2 cellular contexts compared by ENCODE assay signal in genomic region chr1:83818916-83819315, GRCh38.
TF ChIP-seq lines count a peak whose summit lies in the region.

No MANE protein-coding gene starts in this region.

TF ChIP-seq in K562, 482 proteins besides CTCF, POLR2A, EP300 and RAD21 (continued from another document):
- no peak for TF ChIP-seq NR2C2 (CRISPR knock-in tag; IDR thresholded peaks at IDR 0.05)
- peak; percentile 62 for TF ChIP-seq NR2C2 (tag; IDR thresholded peaks at IDR 0.05)
- 0 out of 2 replicates have a peak, but pooled peaks have one; percentile 36 for TF ChIP-seq BACH1 (tag; IDR thresholded peaks at IDR 0.05)
- TF ChIP-seq CC2D1A (IDR thresholded peaks at IDR 0.05): no peak
- peak; percentile 67 for TF ChIP-seq RFX1 (IDR thresholded peaks at IDR 0.05)
- TF ChIP-seq FOXJ2 (tag; IDR thresholded peaks at IDR 0.05): peak; percentile 97
- TF ChIP-seq CHCHD3 (CRISPR knock-in tag; IDR thresholded peaks at IDR 0.05): no peak
- TF ChIP-seq, protein P1, sequence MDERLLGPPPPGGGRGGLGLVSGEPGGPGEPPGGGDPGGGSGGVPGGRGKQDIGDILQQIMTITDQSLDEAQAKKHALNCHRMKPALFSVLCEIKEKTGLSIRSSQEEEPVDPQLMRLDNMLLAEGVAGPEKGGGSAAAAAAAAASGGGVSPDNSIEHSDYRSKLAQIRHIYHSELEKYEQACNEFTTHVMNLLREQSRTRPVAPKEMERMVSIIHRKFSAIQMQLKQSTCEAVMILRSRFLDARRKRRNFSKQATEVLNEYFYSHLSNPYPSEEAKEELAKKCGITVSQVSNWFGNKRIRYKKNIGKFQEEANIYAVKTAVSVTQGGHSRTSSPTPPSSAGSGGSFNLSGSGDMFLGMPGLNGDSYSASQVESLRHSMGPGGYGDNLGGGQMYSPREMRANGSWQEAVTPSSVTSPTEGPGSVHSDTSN (CRISPR knock-in tag; IDR thresholded peaks at IDR 0.05; ENCODE audit: low read depth): no peak
- TF ChIP-seq, protein P1 (tag; conservative IDR thresholded peaks at IDR 0.05; ENCODE audit: low read depth): 0 out of 2 replicates have a peak, but pooled peaks have one; percentile 20

TF ChIP-seq in HepG2, 621 proteins besides CTCF, POLR2A, EP300 and RAD21 (continued from another document):
- TF ChIP-seq PPARG (CRISPR knock-in tag; conservative IDR thresholded peaks at IDR 0.05) (0 out of 2 replicates have a peak, but pooled peaks have one; percentile 43), HNF4A (CRISPR knock-in tag; IDR thresholded peaks at IDR 0.05) (peak; percentile 50), NONO (IDR thresholded peaks at IDR 0.05) (no peak), NONO (CRISPR knock-in tag; conservative IDR thresholded peaks at IDR 0.05) (no peak), RFX1 (IDR thresholded peaks at IDR 0.05) (peak; percentile 11; the same call in 1 of the 2 replicates), RXRB (CRISPR knock-in tag; IDR thresholded peaks at IDR 0.05; ENCODE audit: borderline replicate concordance) (0 out of 2 replicates have a peak, but pooled peaks have one; percentile 14)
